ENCODE assay signal across 1 cellular context in genomic region chr21:34882719-34883131, GRCh38.
A peak's percentile ranks its signal among the peaks of the same experiment; 100 is the strongest.
TF ChIP-seq lines count a peak whose summit lies in the region.

No MANE protein-coding gene starts in this region.

TF ChIP-seq in GM12878, 131 proteins besides CTCF, POLR2A, EP300 and RAD21 (continued from another document and continues in another):
- TF ChIP-seq ZBTB11 (CRISPR knock-in tag; IDR thresholded peaks at IDR 0.05) (no peak), RELA (IDR thresholded peaks at IDR 0.05; ENCODE audit: borderline replicate concordance, partially characterized antibody) (no peak), CEBPB (IDR thresholded peaks at IDR 0.05; ENCODE audit: borderline replicate concordance in 1 of 2, low read depth in 2 of 2, low read length in 2 of 2) (no peak), ZNF207 (IDR thresholded peaks at IDR 0.05; ENCODE audit: borderline replicate concordance) (no peak), IKZF2 (IDR thresholded peaks at IDR 0.05) (peak; percentile 71 to 81; a peak in 3 of 4 replicates), ZSCAN29 (IDR thresholded peaks at IDR 0.05) (no peak), PRDM15 (CRISPR knock-in tag; IDR thresholded peaks at IDR 0.05) (no peak), BACH1 (IDR thresholded peaks at IDR 0.05; ENCODE audit: borderline replicate concordance) (no peak), SMAD1 (IDR thresholded peaks at IDR 0.05; ENCODE audit: low read depth, partially characterized antibody) (no peak), RUNX3 (IDR thresholded peaks at IDR 0.05; ENCODE audit: low read length) (peak; percentile 81), CEBPZ (IDR thresholded peaks at IDR 0.05; ENCODE audit: low read depth, low read length) (no peak), CHD1 (IDR thresholded peaks at IDR 0.05; ENCODE audit: low read depth, low read length) (no peak), SUPT20H (IDR thresholded peaks at IDR 0.05; ENCODE audit: borderline replicate concordance, control insufficient read depth, low read depth, low read length) (no peak), HCFC1 (IDR thresholded peaks at IDR 0.05; ENCODE audit: low read length) (no peak), JUND (IDR thresholded peaks at IDR 0.05; ENCODE audit: low read depth, low read length) (no peak), ATF7 (IDR thresholded peaks at IDR 0.05; ENCODE audit: low read depth) (peak; percentile 40; the same call in 1 of the 2 replicates), ELK1 (IDR thresholded peaks at IDR 0.05; ENCODE audit: low read depth, low read length) (no peak), PAX8 (IDR thresholded peaks at IDR 0.05) (no peak), CBX3 (IDR thresholded peaks at IDR 0.05; ENCODE audit: borderline replicate concordance, low read depth) (no peak), MEF2A (IDR thresholded peaks at IDR 0.05; ENCODE audit: insufficient read depth, low read depth, low read length) (no peak), STAT3 (IDR thresholded peaks at IDR 0.05; ENCODE audit: low read depth, low read length) (no peak), KAT2A (conservative IDR thresholded peaks at IDR 0.05; ENCODE audit: control insufficient read depth, low read depth, low read length) (no peak), CHD2 (IDR thresholded peaks at IDR 0.05; ENCODE audit: borderline replicate concordance, low read depth, low read length) (no peak), ZNF217 (IDR thresholded peaks at IDR 0.05) (no peak), MTA2 (IDR thresholded peaks at IDR 0.05; ENCODE audit: low read depth) (peak; percentile 56; the same call in 1 of the 2 replicates), DPF2 (IDR thresholded peaks at IDR 0.05) (peak; percentile 44; the same call in 1 of the 2 replicates), MTA3 (IDR thresholded peaks at IDR 0.05; ENCODE audit: borderline replicate concordance, low read length) (0 out of 2 replicates have a peak, but pooled peaks have one; percentile 45), RB1 (IDR thresholded peaks at IDR 0.05; ENCODE audit: borderline replicate concordance) (no peak), FOXK2 (IDR thresholded peaks at IDR 0.05) (no peak), KDM1A (IDR thresholded peaks at IDR 0.05; ENCODE audit: borderline replicate concordance) (no peak), ATF3 (IDR thresholded peaks at IDR 0.05; ENCODE audit: borderline replicate concordance, extremely low read depth, low read depth, low read length) (no peak), PKNOX1 (IDR thresholded peaks at IDR 0.05) (no peak), SRF (IDR thresholded peaks at IDR 0.05; ENCODE audit: low read depth in 2 of 2, low read length in 2 of 2) (no peak), IRF3 (IDR thresholded peaks at IDR 0.05) (no peak), HDGF (IDR thresholded peaks at IDR 0.05) (no peak), FOXM1 (IDR thresholded peaks at IDR 0.05; ENCODE audit: low read depth, low read length) (no peak; the same call in 1 of the 2 replicates), HSF1 (IDR thresholded peaks at IDR 0.05; ENCODE audit: low read depth, low read length) (no peak), E4F1 (IDR thresholded peaks at IDR 0.05; ENCODE audit: borderline replicate concordance, partially characterized antibody) (no peak), LARP7 (IDR thresholded peaks at IDR 0.05) (no peak), NKRF (conservative IDR thresholded peaks at IDR 0.05) (no peak), ETV6 (conservative IDR thresholded peaks at IDR 0.05 in 1 of 2, IDR thresholded peaks at IDR 0.05 in 1 of 2; ENCODE audit: borderline replicate concordance in 1 of 2, low read depth in 1 of 2) (peak in 1 of 2 experiments; percentile 78; a peak in 1 of 4 replicates), BCL11A (IDR thresholded peaks at IDR 0.05; ENCODE audit: low read depth, low read length) (no peak)
